ENCODE assay signal across 8 cellular contexts in the genomic region with DNA sequence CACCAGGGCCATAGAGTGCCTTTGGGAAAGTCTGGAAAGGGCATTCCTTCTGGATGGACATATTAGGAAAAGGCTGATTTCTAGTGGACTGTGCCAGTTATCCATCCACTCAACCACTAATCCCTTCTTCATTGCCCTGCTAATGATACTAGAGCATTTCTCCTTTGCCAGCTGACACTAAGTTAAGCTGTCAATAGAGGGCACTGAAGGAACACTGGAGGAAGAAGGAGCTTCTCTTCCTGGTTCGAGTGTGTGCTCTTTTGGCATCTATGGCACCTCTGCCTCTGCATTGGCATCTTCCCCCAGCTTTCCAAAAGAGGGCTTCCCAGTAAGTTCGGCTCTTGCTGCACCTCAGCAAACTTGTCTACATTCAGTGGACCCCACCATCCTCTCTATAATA.
DNase-seq lines count a peak whose midpoint lies in the region; ATAC-seq, FAIRE-seq and TF ChIP-seq lines count a peak whose summit lies in the region.

No MANE protein-coding gene starts in this region.

- TF ChIP-seq RAD21 in SK-N-SH (IDR thresholded peaks at IDR 0.05; ENCODE audit: low read length) = peak; percentile 63

- H3K27me3 ChIP-seq in SK-N-SH (ENCODE audit: insufficient read depth) = no peaks in the 10 kb centered on the region

- H3K27ac ChIP-seq in SK-N-SH (ENCODE audit: low read depth in 2 of 2, low read length in 1 of 2) = no peak overlapping the region
- H3K27ac ChIP-seq in kidney (ENCODE audit: low read depth in 2 of 2, low read length in 2 of 2) = no peak overlapping the region

- no peaks in the 10 kb centered on the region for H3F3A ChIP-seq in SK-N-SH (replicated peaks; ENCODE audit: insufficient read depth)

- H3K9me3 ChIP-seq in SK-N-SH (no peaks in the 10 kb centered on the region), kidney (ENCODE audit: control insufficient read depth in 1 of 2, low read length in 2 of 2) (no peaks in the 10 kb centered on the region)

- no peak for ATAC-seq in activated CD8-positive, alpha-beta T cell treated with anti-CD3 and anti-CD28 coated beads for 36 hours
- ATAC-seq in activated naive CD4-positive, alpha-beta T cell treated with anti-CD3 and anti-CD28 coated beads, Interleukin-2, amount 50 U/mL, for 72 hours = no peak

- DNase-seq in NCI-H1436 (lab: John Stamatoyannopoulos, UW) = peak; percentile 52
- no peak for DNase-seq in NCI-H1436 treated with DMSO at 0.1 percent for 48 hours (lab: John Stamatoyannopoulos, UW)
- DNase-seq in H4 (ENCODE audit: low spot score) = peak; percentile 31
- peak; percentile 45 for DNase-seq in LoVo (ENCODE audit: low spot score)
- peak; percentile 17 for DNase-seq in SK-N-SH
- no peak for DNase-seq in kidney
- DNase-seq in activated CD8-positive, alpha-beta T cell treated with anti-CD3 and anti-CD28 coated beads for 36 hours = no peak
- DNase-seq in activated naive CD4-positive, alpha-beta T cell treated with anti-CD3 and anti-CD28 coated beads, Interleukin-2, amount 50 U/mL, for 72 hours (ENCODE audit: low spot score in 2 of 2) = no peak

- TF ChIP-seq EP300 in SK-N-SH (IDR thresholded peaks at IDR 0.05; ENCODE audit: borderline replicate concordance in 1 of 2, low read depth in 1 of 2, low read length in 1 of 2) = no peak

- H3K4me1 Mint-ChIP-seq in activated CD8-positive, alpha-beta T cell treated with anti-CD3 and anti-CD28 coated beads for 36 hours (ENCODE audit: low read depth) = no peaks in the 10 kb centered on the region

- no peaks in the 10 kb centered on the region for H3K9me3 Mint-ChIP-seq in activated CD8-positive, alpha-beta T cell treated with anti-CD3 and anti-CD28 coated beads for 36 hours
- H3K9me3 Mint-ChIP-seq in activated naive CD4-positive, alpha-beta T cell treated with anti-CD3 and anti-CD28 coated beads, Interleukin-2, amount 50 U/mL, for 72 hours = no peaks in the 10 kb centered on the region

- intact Hi-C loops in kidney (cut with DNase I) = no loop called here
- intact Hi-C loops in activated CD8-positive, alpha-beta T cell treated with anti-CD3 and anti-CD28 coated beads for 36 hours (cut with micrococcal nuclease) = no loop called here

- no peak overlapping the region for H3K4me3 Mint-ChIP-seq in activated CD8-positive, alpha-beta T cell treated with anti-CD3 and anti-CD28 coated beads for 36 hours

- H3K4me1 ChIP-seq in SK-N-SH (ENCODE audit: control insufficient read depth in 1 of 2, insufficient read depth in 2 of 2, low read depth in 1 of 2, low read length in 1 of 2) (no peaks in the 10 kb centered on the region), kidney (ENCODE audit: control insufficient read depth in 1 of 2, insufficient read depth in 1 of 2, low read depth in 1 of 2, low read length in 2 of 2) (no peaks in the 10 kb centered on the region)

- no peaks in the 10 kb centered on the region for H3K9me2 ChIP-seq in SK-N-SH

- 4% methylated on average over 2 of the region's 2 CpGs for WGBS in SK-N-SH (ENCODE audit: low lambda C conversion rate)

- peaks cover 2% of the 10 kb centered on the region for H3K27me3 Mint-ChIP-seq in activated CD8-positive, alpha-beta T cell treated with anti-CD3 and anti-CD28 coated beads for 36 hours

- FAIRE-seq in kidney (lab: Jason Lieb, UNC) = no peak

- TF ChIP-seq CTCF in SK-N-SH (IDR thresholded peaks at IDR 0.05) (peak; percentile 40), kidney (IDR thresholded peaks at IDR 0.05; ENCODE audit: borderline replicate concordance, extremely low read depth, insufficient read depth) (peak; percentile 38)
- TF ChIP-seq CTCF in activated CD8-positive, alpha-beta T cell treated with anti-CD3 and anti-CD28 coated beads for 36 hours (IDR thresholded peaks at IDR 0.05) = no peak

- CTCF ChIA-PET in SK-N-SH (lab: Yijun Ruan, JAX) = interaction anchor here (1.0 to 1.3 kb wide), 6 partner anchors 31 to 1568 kb away, joined by 3 to 5 read pairs (median 4); no protein-coding TSS in a partner anchor
- CTCF ChIA-PET in activated CD8-positive, alpha-beta T cell treated with anti-CD3 and anti-CD28 coated beads for 36 hours (lab: Charles Lee) = interaction anchor here (1.0 kb wide), 1 partner anchor 91 kb away, joined by 3 read pairs; no protein-coding TSS in a partner anchor

- no peak overlapping the region for H3K4me3 ChIP-seq in SK-N-SH (ENCODE audit: low read depth in 2 of 2, low read length in 1 of 2)
- H3K4me3 ChIP-seq in kidney (ENCODE audit: low read length in 2 of 2) = no peak overlapping the region

- H3K36me3 ChIP-seq in SK-N-SH (replicated peaks in 1 of 2; ENCODE audit: control insufficient read depth in 1 of 2, insufficient read depth in 2 of 2, low read length in 1 of 2) = no peaks in the 10 kb centered on the region
- H3K36me3 ChIP-seq in kidney (ENCODE audit: control insufficient read depth in 1 of 2, insufficient read depth in 2 of 2, low read length in 2 of 2) = no peaks in the 10 kb centered on the region

- H3K79me2 ChIP-seq in SK-N-SH (ENCODE audit: insufficient read depth) = no peaks in the 10 kb centered on the region

- H3K9ac ChIP-seq in SK-N-SH (no peak overlapping the region), kidney (ENCODE audit: low read length in 2 of 2) (no peak overlapping the region)

- no peaks in the 10 kb centered on the region for H4K20me1 ChIP-seq in SK-N-SH (ENCODE audit: insufficient read depth)

- H3K27ac Mint-ChIP-seq in activated CD8-positive, alpha-beta T cell treated with anti-CD3 and anti-CD28 coated beads for 36 hours = no peak overlapping the region
- no peak overlapping the region for H3K27ac Mint-ChIP-seq in activated naive CD4-positive, alpha-beta T cell treated with anti-CD3 and anti-CD28 coated beads, Interleukin-2, amount 50 U/mL, for 72 hours

- no peak overlapping the region for H3K4me2 ChIP-seq in SK-N-SH

- H2AFZ ChIP-seq in SK-N-SH (ENCODE audit: low read depth) = no peak overlapping the region

- H3K36me3 Mint-ChIP-seq in activated CD8-positive, alpha-beta T cell treated with anti-CD3 and anti-CD28 coated beads for 36 hours (ENCODE audit: low read depth) = no peaks in the 10 kb centered on the region
- no peaks in the 10 kb centered on the region for H3K36me3 Mint-ChIP-seq in activated naive CD4-positive, alpha-beta T cell treated with anti-CD3 and anti-CD28 coated beads, Interleukin-2, amount 50 U/mL, for 72 hours

- POLR2A ChIA-PET in SK-N-SH (lab: Yijun Ruan, JAX) = no interaction called here
- POLR2A ChIA-PET in activated CD8-positive, alpha-beta T cell treated with anti-CD3 and anti-CD28 coated beads for 36 hours (lab: Charles Lee) = no interaction called here

TF ChIP-seq in SK-N-SH, 30 proteins besides CTCF, POLR2A, EP300 and RAD21:
- TF ChIP-seq ELF1 (IDR thresholded peaks at IDR 0.05) (no peak), SIN3A (IDR thresholded peaks at IDR 0.05; ENCODE audit: borderline replicate concordance, low read depth, low read length) (no peak), RFX5 (IDR thresholded peaks at IDR 0.05; ENCODE audit: low read length) (no peak), NFIC (IDR thresholded peaks at IDR 0.05; ENCODE audit: borderline replicate concordance) (no peak), RCOR1 (IDR thresholded peaks at IDR 0.05; ENCODE audit: low read length) (no peak)
- TF ChIP-seq, protein P1, sequence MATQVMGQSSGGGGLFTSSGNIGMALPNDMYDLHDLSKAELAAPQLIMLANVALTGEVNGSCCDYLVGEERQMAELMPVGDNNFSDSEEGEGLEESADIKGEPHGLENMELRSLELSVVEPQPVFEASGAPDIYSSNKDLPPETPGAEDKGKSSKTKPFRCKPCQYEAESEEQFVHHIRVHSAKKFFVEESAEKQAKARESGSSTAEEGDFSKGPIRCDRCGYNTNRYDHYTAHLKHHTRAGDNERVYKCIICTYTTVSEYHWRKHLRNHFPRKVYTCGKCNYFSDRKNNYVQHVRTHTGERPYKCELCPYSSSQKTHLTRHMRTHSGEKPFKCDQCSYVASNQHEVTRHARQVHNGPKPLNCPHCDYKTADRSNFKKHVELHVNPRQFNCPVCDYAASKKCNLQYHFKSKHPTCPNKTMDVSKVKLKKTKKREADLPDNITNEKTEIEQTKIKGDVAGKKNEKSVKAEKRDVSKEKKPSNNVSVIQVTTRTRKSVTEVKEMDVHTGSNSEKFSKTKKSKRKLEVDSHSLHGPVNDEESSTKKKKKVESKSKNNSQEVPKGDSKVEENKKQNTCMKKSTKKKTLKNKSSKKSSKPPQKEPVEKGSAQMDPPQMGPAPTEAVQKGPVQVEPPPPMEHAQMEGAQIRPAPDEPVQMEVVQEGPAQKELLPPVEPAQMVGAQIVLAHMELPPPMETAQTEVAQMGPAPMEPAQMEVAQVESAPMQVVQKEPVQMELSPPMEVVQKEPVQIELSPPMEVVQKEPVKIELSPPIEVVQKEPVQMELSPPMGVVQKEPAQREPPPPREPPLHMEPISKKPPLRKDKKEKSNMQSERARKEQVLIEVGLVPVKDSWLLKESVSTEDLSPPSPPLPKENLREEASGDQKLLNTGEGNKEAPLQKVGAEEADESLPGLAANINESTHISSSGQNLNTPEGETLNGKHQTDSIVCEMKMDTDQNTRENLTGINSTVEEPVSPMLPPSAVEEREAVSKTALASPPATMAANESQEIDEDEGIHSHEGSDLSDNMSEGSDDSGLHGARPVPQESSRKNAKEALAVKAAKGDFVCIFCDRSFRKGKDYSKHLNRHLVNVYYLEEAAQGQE (IDR thresholded peaks at IDR 0.05; ENCODE audit: low read depth, low read length) = no peak

Comparison
In these comparisons a context has a peak if more than half of its experiments do, and no peak if none do; other contexts are left out.
1. DNase-seq: peak in NCI-H1436 (single experiment), H4 (single experiment), LoVo (single experiment) and SK-N-SH (single experiment); none in NCI-H1436 treated with DMSO at 0.1 percent for 48 hours (single experiment), kidney (single experiment), activated CD8-positive, alpha-beta T cell treated with anti-CD3 and anti-CD28 coated beads for 36 hours (single experiment) and activated naive CD4-positive, alpha-beta T cell treated with anti-CD3 and anti-CD28 coated beads, Interleukin-2, amount 50 U/mL, for 72 hours (0 of 2).